ENCODE assay signal across 31 cellular contexts in the genomic region with DNA sequence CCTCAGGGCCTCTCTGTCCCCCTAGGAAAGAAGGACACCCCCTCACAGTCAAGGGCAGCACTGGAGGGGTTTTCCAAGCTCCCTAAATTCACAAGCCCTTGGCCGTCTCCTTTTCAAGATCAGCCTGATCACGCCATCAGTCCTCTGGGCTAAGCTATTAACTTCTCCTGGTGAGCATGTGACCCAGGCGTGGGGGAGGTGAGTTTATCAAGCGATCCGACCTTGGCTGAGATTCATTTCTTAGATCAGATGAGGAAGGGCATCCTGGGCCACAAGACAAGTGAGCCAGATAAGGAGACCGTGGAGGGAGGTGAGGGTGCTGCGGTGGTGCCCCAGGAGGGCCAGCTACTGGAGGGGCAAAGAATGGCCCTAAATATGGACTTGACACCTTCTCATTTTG. TPM values are rescaled to one million over a fixed set of nuclear protein-coding genes. Genes with fewer than 3 reads are reported as not detected.
"Had no signal": no experiment of that assay in that cellular context is flagged by ENCODE, and none has a peak within 500 bp of the region (broad histone marks: within the 10 kb centered on the region; RNA-seq: fewer than 3 reads in every experiment).

No MANE protein-coding gene starts in this region.

- H3K27ac ChIP-seq: neural progenitor cell, neutrophil, ovary, prostate gland, skin epidermis, suprapubic skin, thoracic aorta, tibial artery, uterus had no signal

- H3K4me1 ChIP-seq: neural progenitor cell, prostate gland, suprapubic skin, tibial artery, uterus had no signal

- ATAC-seq: left lobe of liver; natural killer cell; right cardiac atrium; sciatic nerve; stimulated activated effector memory CD8-positive, alpha-beta T cell treated with anti-CD3 and anti-CD28 coated beads, Interleukin-12 subunit alpha, Interleukin-12 subunit beta, amount 100 ng/mL, for 72 hours had no signal

- H3K9me3 Mint-ChIP-seq: immature natural killer cell; mesothelial cell of epicardium; natural killer cell; stimulated activated effector memory CD8-positive, alpha-beta T cell treated with anti-CD3 and anti-CD28 coated beads, Interleukin-12 subunit alpha, Interleukin-12 subunit beta, amount 100 ng/mL, for 72 hours; stimulated activated naive CD8-positive, alpha-beta T cell treated with anti-CD3 and anti-CD28 coated beads, Interleukin-15, Interleukin-2, amounts not matched to agents 100 ng/mL and 50 ng/mL, for 24 hours had no signal

- H3K27me3 ChIP-seq: ovary, uterus had no signal

- H3K36me3 Mint-ChIP-seq: immature natural killer cell; mesothelial cell of epicardium; naive B cell; natural killer cell; neural progenitor cell; stimulated activated effector memory CD8-positive, alpha-beta T cell treated with anti-CD3 and anti-CD28 coated beads, Interleukin-12 subunit alpha, Interleukin-12 subunit beta, amount 100 ng/mL, for 72 hours had no signal

- H3K4me3 Mint-ChIP-seq: immature natural killer cell; mesothelial cell of epicardium; natural killer cell; nephron progenitor cell; neural progenitor cell; stimulated activated effector memory CD8-positive, alpha-beta T cell treated with anti-CD3 and anti-CD28 coated beads, Interleukin-12 subunit alpha, Interleukin-12 subunit beta, amount 100 ng/mL, for 72 hours; stimulated activated naive CD8-positive, alpha-beta T cell treated with anti-CD3 and anti-CD28 coated beads, Interleukin-15, Interleukin-2, amounts not matched to agents 100 ng/mL and 50 ng/mL, for 24 hours had no signal

- H3K4me1 Mint-ChIP-seq: immature natural killer cell; mesothelial cell of epicardium; naive B cell; natural killer cell; stimulated activated effector memory CD8-positive, alpha-beta T cell treated with anti-CD3 and anti-CD28 coated beads, Interleukin-12 subunit alpha, Interleukin-12 subunit beta, amount 100 ng/mL, for 72 hours had no signal

- H3K4me3 ChIP-seq: lung, neural progenitor cell, ovary, prostate gland, skin epidermis, suprapubic skin, thoracic aorta, tibial artery, uterus had no signal

- FAIRE-seq: islet of Langerhans had no signal

- DNase-seq: hypothalamus; immature natural killer cell; mesendoderm; naive B cell; natural killer cell; nephron progenitor cell; occipital lobe; ovary; stimulated activated CD4-positive, alpha-beta T cell treated with anti-CD3 and anti-CD28 coated beads, Interleukin-4, amount 100 ng/mL, for 24 hours; stimulated activated naive CD4-positive, alpha-beta T cell; tibial artery; trophoblast cell; uterus had no signal

- H3K27ac Mint-ChIP-seq: immature natural killer cell; mesothelial cell of epicardium; naive B cell; natural killer cell; nephron progenitor cell; neural progenitor cell; stimulated activated effector memory CD8-positive, alpha-beta T cell treated with anti-CD3 and anti-CD28 coated beads, Interleukin-12 subunit alpha, Interleukin-12 subunit beta, amount 100 ng/mL, for 72 hours; stimulated activated naive CD8-positive, alpha-beta T cell treated with anti-CD3 and anti-CD28 coated beads, Interleukin-15, Interleukin-2, amounts not matched to agents 100 ng/mL and 50 ng/mL, for 24 hours had no signal

- H3K36me3 ChIP-seq: neural progenitor cell, neutrophil, ovary, prostate gland, suprapubic skin, thoracic aorta, tibial artery, uterus had no signal

- H3K9me3 ChIP-seq: neutrophil, ovary, prostate gland, suprapubic skin, thoracic aorta, tibial artery, uterus had no signal

RNA-seq across cellular contexts. Expression of gene EN2, which starts 19.2 kb away (rescaled TPM):
- total RNA-seq: left lobe of liver, mesothelial cell of epicardium, mononuclear cell, natural killer cell, occipital lobe, sciatic nerve, subcutaneous adipose tissue, ureter had no signal
- polyA plus RNA-seq: immature natural killer cell, liver had no signal
